Comparison of ENCODE assay signal across 7 cellular contexts in genomic region chr20:20881808-20882207, GRCh38.
"Had no signal": no experiment of that assay in that cellular context is flagged by ENCODE, and none has a peak within 500 bp of the region (broad histone marks: within the 10 kb centered on the region; RNA-seq: fewer than 3 reads in every experiment).

No MANE protein-coding gene starts in this region.

- H3K4me3 ChIP-seq: K562 had no signal

- FAIRE-seq: HepG2, HTR-8/SVneo, K562 had no signal

- DNase-seq: IMR-90, KBM-7, KG1 had no signal

- ATAC-seq: HepG2, K562 had no signal

- H3K27ac ChIP-seq: HL-60 had no signal
